In genomic region chr17:41895617-41896016, GRCh38 we compare ENCODE assay signal across 2 cellular contexts.
TF ChIP-seq lines count a peak whose summit lies in the region.

No MANE protein-coding gene starts in this region.

TF ChIP-seq in A549, 52 proteins besides CTCF, POLR2A, EP300 and RAD21:
- TF ChIP-seq E2F6 (IDR thresholded peaks at IDR 0.05; ENCODE audit: borderline replicate concordance, low read depth) (no peak), TFCP2L1 (CRISPR knock-in tag; IDR thresholded peaks at IDR 0.05) (no peak), GATA3 (IDR thresholded peaks at IDR 0.05; ENCODE audit: borderline replicate concordance) (no peak)
TF ChIP-seq in A549: peak in this region for 0.

TF ChIP-seq in SK-N-SH, 30 proteins besides CTCF, POLR2A, EP300 and RAD21:
- TF ChIP-seq NFIC (IDR thresholded peaks at IDR 0.05; ENCODE audit: borderline replicate concordance) (no peak), RCOR1 (IDR thresholded peaks at IDR 0.05; ENCODE audit: low read length) (peak; percentile 34; the same call in 1 of the 2 replicates), FOXJ3 (CRISPR knock-in tag; IDR thresholded peaks at IDR 0.05) (no peak), MXI1 (IDR thresholded peaks at IDR 0.05; ENCODE audit: low read depth, low read length) (peak; percentile 67; the same call in 1 of the 2 replicates), POLR2AphosphoS5 (IDR thresholded peaks at IDR 0.05; ENCODE audit: low read depth, low read length) (no peak), RXRA (IDR thresholded peaks at IDR 0.05; ENCODE audit: borderline replicate concordance, low read depth) (no peak), GATA2 (CRISPR knock-in tag; IDR thresholded peaks at IDR 0.05) (no peak), SIN3A (IDR thresholded peaks at IDR 0.05; ENCODE audit: borderline replicate concordance, low read depth, low read length) (no peak), PBX3 (IDR thresholded peaks at IDR 0.05) (no peak), NRF1 (IDR thresholded peaks at IDR 0.05; ENCODE audit: low read depth, low read length) (no peak), RFX5 (IDR thresholded peaks at IDR 0.05; ENCODE audit: low read length) (no peak), CHD2 (IDR thresholded peaks at IDR 0.05; ENCODE audit: low read length, partially characterized antibody) (no peak), USF1 (IDR thresholded peaks at IDR 0.05; ENCODE audit: borderline replicate concordance, low read depth) (no peak), REST (IDR thresholded peaks at IDR 0.05; ENCODE audit: low read depth, low read length) (no peak), USF2 (IDR thresholded peaks at IDR 0.05; ENCODE audit: borderline replicate concordance, low read depth, low read length) (no peak), TAF1 (IDR thresholded peaks at IDR 0.05; ENCODE audit: borderline replicate concordance, low read depth, low read length) (no peak)
